Comparison of ENCODE assay signal across 16 cellular contexts in genomic region chr7:149180713-149181112, GRCh38.
"Had no signal": no experiment of that assay in that cellular context is flagged by ENCODE, and none has a peak within 500 bp of the region (broad histone marks: within the 10 kb centered on the region; RNA-seq: fewer than 3 reads in every experiment).

No MANE protein-coding gene starts in this region.

- H3K27ac ChIP-seq: left ventricle myocardium inferior, ovary, suprapubic skin, upper lobe of right lung, WERI-Rb-1 had no signal

- ATAC-seq: activated naive CD4-positive, alpha-beta T cell treated with anti-CD3 and anti-CD28 coated beads, Interleukin-2, amount 50 U/mL, for 72 hours; stimulated activated naive CD8-positive, alpha-beta T cell treated with anti-CD3 and anti-CD28 coated beads, Interleukin-15, Interleukin-2, amounts not matched to agents 100 U/mL and 50 U/mL, for 24 hours; upper lobe of right lung had no signal

- FAIRE-seq: bronchial epithelial cell, colon, kidney had no signal

- H3K36me3 ChIP-seq: ovary had no signal

- H3K9me3 Mint-ChIP-seq: activated naive CD4-positive, alpha-beta T cell treated with anti-CD3 and anti-CD28 coated beads, Interleukin-2, amount 50 U/mL, for 72 hours had no signal

- H3K9me3 ChIP-seq: left ventricle myocardium inferior, ovary, suprapubic skin, upper lobe of right lung had no signal

- H3K4me3 ChIP-seq: left ventricle myocardium inferior, ovary, suprapubic skin, upper lobe of right lung had no signal

- DNase-seq: activated CD4-positive, alpha-beta T cell treated with anti-CD3 and anti-CD28 coated beads for 4 hours; activated CD8-positive, alpha-beta memory T cell treated with anti-CD3 and anti-CD28 coated beads for 24 hours; activated effector memory CD4-positive, alpha-beta T cell treated with anti-CD3 and anti-CD28 coated beads, Interleukin-2, amount 50 U/mL, for 16 hours; kidney; left ventricle myocardium inferior; mesendoderm; ovary; stimulated activated CD4-positive, alpha-beta T cell treated with anti-CD3 and anti-CD28 coated beads, Interleukin-2, amount 100 ng/mL, for 48 hours; stimulated activated naive CD8-positive, alpha-beta T cell treated with anti-CD3 and anti-CD28 coated beads, Interleukin-15, Interleukin-2, amounts not matched to agents 100 U/mL and 50 U/mL, for 24 hours; T-helper 1 cell; upper lobe of right lung; WERI-Rb-1 had no signal

- H3K27me3 ChIP-seq: ovary, suprapubic skin, upper lobe of right lung had no signal
